38 cellular contexts compared by ENCODE assay signal in genomic region chr1:213538251-213538650, GRCh38.
"Had no signal": no experiment of that assay in that cellular context is flagged by ENCODE, and none has a peak within 500 bp of the region (broad histone marks: within the 10 kb centered on the region; RNA-seq: fewer than 3 reads in every experiment).

No MANE protein-coding gene starts in this region.

- H3K27ac ChIP-seq: adrenal gland, ascending aorta, body of pancreas, brain microvascular endothelial cell, breast epithelium, cardiac muscle cell had no signal

- H3K4me1 Mint-ChIP-seq: activated naive CD4-positive, alpha-beta T cell treated with anti-CD3 and anti-CD28 coated beads, Interleukin-2, amount 10 ng/mL, durations not matched to agents 7 days and 5 days; activated naive CD4-positive, alpha-beta T cell treated with anti-CD3 and anti-CD28 coated beads, Interleukin-2, amount 50 U/mL, for 24 hours; activated naive CD8-positive, alpha-beta T cell treated with anti-CD3 and anti-CD28 coated beads for 36 hours; activated naive CD8-positive, alpha-beta T cell treated with anti-CD3 and anti-CD28 coated beads, Interleukin-2, amount 10 ng/mL, durations not matched to agents 7 days and 5 days; activated naive CD8-positive, alpha-beta T cell treated with anti-CD3 and anti-CD28 coated beads, Interleukin-2, amount 50 U/mL, for 24 hours; activated T-helper 17 cell treated with anti-CD3 and anti-CD28 coated beads, Interleukin-2, amount 50 U/mL, for 72 hours; central memory CD8-positive, alpha-beta T cell had no signal

- FAIRE-seq: astrocyte, bronchial epithelial cell had no signal

- H3K4me3 ChIP-seq: adrenal gland, ascending aorta, body of pancreas, breast epithelium, cardiac muscle cell had no signal

- H3K4me3 Mint-ChIP-seq: activated naive CD4-positive, alpha-beta T cell treated with anti-CD3 and anti-CD28 coated beads for 36 hours; activated naive CD4-positive, alpha-beta T cell treated with anti-CD3 and anti-CD28 coated beads, Interleukin-2, amount 10 ng/mL, durations not matched to agents 7 days and 5 days; activated naive CD4-positive, alpha-beta T cell treated with anti-CD3 and anti-CD28 coated beads, Interleukin-2, amount 50 U/mL, for 24 hours; activated naive CD8-positive, alpha-beta T cell; activated naive CD8-positive, alpha-beta T cell treated with anti-CD3 and anti-CD28 coated beads for 36 hours; activated naive CD8-positive, alpha-beta T cell treated with anti-CD3 and anti-CD28 coated beads, Interleukin-2, amount 10 ng/mL, durations not matched to agents 7 days and 5 days; activated naive CD8-positive, alpha-beta T cell treated with anti-CD3 and anti-CD28 coated beads, Interleukin-2, amount 50 U/mL, for 24 hours; activated T-cell treated with anti-CD3 and anti-CD28 coated beads, Interleukin-2, amount 50 U/mL, for 24 hours; activated T-cell treated with anti-CD3 and anti-CD28 coated beads, Interleukin-2, amount 50 U/mL, for 4 hours; activated T-cell treated with anti-CD3 and anti-CD28 coated beads, Interleukin-2, amount 50 U/mL, for 72 hours; activated T-helper 1 cell treated with anti-CD3 and anti-CD28 coated beads, Interleukin-12 subunit alpha, Interleukin-12 subunit beta, Interleukin-2, Interleukin-4 antibody, amounts not matched to agents 30 ng/mL and 10 ng/mL and 1 ng/mL, durations not matched to agents 14 hours and 24 hours and 36 hours; activated T-helper 17 cell treated with anti-CD3 and anti-CD28 coated beads, Interleukin-2, amount 50 U/mL, for 72 hours; brain; central memory CD8-positive, alpha-beta T cell had no signal

- ATAC-seq: activated naive CD4-positive, alpha-beta T cell treated with anti-CD3 and anti-CD28 coated beads, Interleukin-2, amount 50 U/mL, for 72 hours; activated naive CD8-positive, alpha-beta T cell treated with anti-CD3 and anti-CD28 coated beads, Interleukin-2, amount 50 U/mL, for 24 hours; activated T-cell treated with anti-CD3 and anti-CD28 coated beads, Interleukin-2, amount 50 U/mL, for 4 hours; activated T-cell treated with anti-CD3 and anti-CD28 coated beads, Interleukin-2, amount 50 U/mL, for 72 hours; activated T-helper 17 cell treated with anti-CD3 and anti-CD28 coated beads, Interleukin-2, amount 50 U/mL, for 72 hours; body of pancreas had no signal

- H3K36me3 ChIP-seq: adrenal gland, ascending aorta, brain microvascular endothelial cell, breast epithelium, cardiac muscle cell had no signal

- H3K9me3 ChIP-seq: adrenal gland, body of pancreas, breast epithelium had no signal

- H3K27me3 ChIP-seq: adrenal gland, ascending aorta, body of pancreas, brain microvascular endothelial cell, breast epithelium, cardiac muscle cell had no signal

- H3K36me3 Mint-ChIP-seq: activated naive CD4-positive, alpha-beta T cell treated with anti-CD3 and anti-CD28 coated beads, Interleukin-2, amount 10 ng/mL, durations not matched to agents 7 days and 5 days; activated naive CD4-positive, alpha-beta T cell treated with anti-CD3 and anti-CD28 coated beads, Interleukin-2, amount 50 U/mL, for 24 hours; activated naive CD4-positive, alpha-beta T cell treated with anti-CD3 and anti-CD28 coated beads, Interleukin-2, amount 50 U/mL, for 72 hours; activated naive CD8-positive, alpha-beta T cell; activated naive CD8-positive, alpha-beta T cell treated with anti-CD3 and anti-CD28 coated beads for 36 hours; activated naive CD8-positive, alpha-beta T cell treated with anti-CD3 and anti-CD28 coated beads, Interleukin-2, amount 10 ng/mL, durations not matched to agents 7 days and 5 days; brain had no signal

- H3K27ac Mint-ChIP-seq: activated naive CD4-positive, alpha-beta T cell treated with anti-CD3 and anti-CD28 coated beads for 36 hours; activated naive CD4-positive, alpha-beta T cell treated with anti-CD3 and anti-CD28 coated beads, Interleukin-2, amount 10 ng/mL, durations not matched to agents 7 days and 5 days; activated naive CD4-positive, alpha-beta T cell treated with anti-CD3 and anti-CD28 coated beads, Interleukin-2, amount 50 U/mL, for 24 hours; activated naive CD4-positive, alpha-beta T cell treated with anti-CD3 and anti-CD28 coated beads, Interleukin-2, amount 50 U/mL, for 72 hours; activated naive CD8-positive, alpha-beta T cell; activated naive CD8-positive, alpha-beta T cell treated with anti-CD3 and anti-CD28 coated beads for 36 hours; activated naive CD8-positive, alpha-beta T cell treated with anti-CD3 and anti-CD28 coated beads, Interleukin-2, amount 10 ng/mL, durations not matched to agents 7 days and 5 days; activated naive CD8-positive, alpha-beta T cell treated with anti-CD3 and anti-CD28 coated beads, Interleukin-2, amount 50 U/mL, for 24 hours; activated T-cell treated with anti-CD3 and anti-CD28 coated beads, Interleukin-2, amount 50 U/mL, for 24 hours; activated T-cell treated with anti-CD3 and anti-CD28 coated beads, Interleukin-2, amount 50 U/mL, for 72 hours; activated T-helper 1 cell treated with anti-CD3 and anti-CD28 coated beads, Interleukin-12 subunit alpha, Interleukin-12 subunit beta, Interleukin-2, Interleukin-4 antibody, amounts not matched to agents 30 ng/mL and 10 ng/mL and 1 ng/mL, durations not matched to agents 14 hours and 24 hours and 36 hours; activated T-helper 17 cell treated with anti-CD3 and anti-CD28 coated beads, Interleukin-2, amount 50 U/mL, for 72 hours; activated T-helper 2 cell treated with anti-CD3 and anti-CD28 coated beads, Interferon-gamma antibody, Interleukin-2, Interleukin-4, amounts not matched to agents 10 μg/mL and 5 μg/mL and 100 μg/mL, durations not matched to agents 14 hours and 24 hours and 36 hours; brain had no signal

- H3K4me1 ChIP-seq: adrenal gland, ascending aorta, body of pancreas, breast epithelium had no signal

- H3K27me3 Mint-ChIP-seq: activated naive CD4-positive, alpha-beta T cell treated with anti-CD3 and anti-CD28 coated beads, Interleukin-2, amount 10 ng/mL, durations not matched to agents 7 days and 5 days; activated naive CD8-positive, alpha-beta T cell treated with anti-CD3 and anti-CD28 coated beads for 36 hours; activated naive CD8-positive, alpha-beta T cell treated with anti-CD3 and anti-CD28 coated beads, Interleukin-2, amount 10 ng/mL, durations not matched to agents 7 days and 5 days; central memory CD8-positive, alpha-beta T cell had no signal

- DNase-seq: activated effector memory CD4-positive, alpha-beta T cell treated with anti-CD3 and anti-CD28 coated beads, Interleukin-2, amount 50 U/mL, for 16 hours; activated effector memory CD4-positive, alpha-beta T cell treated with Interleukin-2 at 50 U/mL for 16 hours; activated gamma-delta T cell; activated gamma-delta T cell treated with Interleukin-2 at 50 U/mL for 16 hours; activated naive CD4-positive, alpha-beta T cell; activated naive CD4-positive, alpha-beta T cell treated with anti-CD3 and anti-CD28 coated beads for 36 hours; activated naive CD4-positive, alpha-beta T cell treated with anti-CD3 and anti-CD28 coated beads, Interleukin-2, amount 10 ng/mL, durations not matched to agents 7 days and 5 days; activated naive CD4-positive, alpha-beta T cell treated with anti-CD3 and anti-CD28 coated beads, Interleukin-2, amount 50 U/mL, for 16 hours; activated naive CD4-positive, alpha-beta T cell treated with Interleukin-2 at 50 U/mL for 16 hours; activated naive CD8-positive, alpha-beta T cell treated with anti-CD3 and anti-CD28 coated beads for 36 hours; activated naive CD8-positive, alpha-beta T cell treated with anti-CD3 and anti-CD28 coated beads, Interleukin-2, amount 10 ng/mL, durations not matched to agents 7 days and 5 days; activated naive CD8-positive, alpha-beta T cell treated with anti-CD3 and anti-CD28 coated beads, Interleukin-2, amount 50 U/mL, for 24 hours; activated T-cell treated with anti-CD3 and anti-CD28 coated beads, Interleukin-2, amount 50 U/mL, for 24 hours; activated T-cell treated with anti-CD3 and anti-CD28 coated beads, Interleukin-2, amount 50 U/mL, for 4 hours; activated T-cell treated with anti-CD3 and anti-CD28 coated beads, Interleukin-2, amount 50 U/mL, for 48 hours; activated T-cell treated with anti-CD3 and anti-CD28 coated beads, Interleukin-2, amount 50 U/mL, for 72 hours; adrenal gland; amniotic stem cell; amygdala; anterior cingulate cortex; aorta; body of pancreas; brain microvascular endothelial cell; central memory CD4-positive, alpha-beta T cell; cerebellar nuclear complex had no signal

- H3K9me3 Mint-ChIP-seq: activated naive CD4-positive, alpha-beta T cell treated with anti-CD3 and anti-CD28 coated beads for 36 hours; activated naive CD4-positive, alpha-beta T cell treated with anti-CD3 and anti-CD28 coated beads, Interleukin-2, amount 10 ng/mL, durations not matched to agents 7 days and 5 days; activated naive CD4-positive, alpha-beta T cell treated with anti-CD3 and anti-CD28 coated beads, Interleukin-2, amount 50 U/mL, for 24 hours; activated naive CD4-positive, alpha-beta T cell treated with anti-CD3 and anti-CD28 coated beads, Interleukin-2, amount 50 U/mL, for 72 hours; activated naive CD8-positive, alpha-beta T cell treated with anti-CD3 and anti-CD28 coated beads for 36 hours; activated naive CD8-positive, alpha-beta T cell treated with anti-CD3 and anti-CD28 coated beads, Interleukin-2, amount 10 ng/mL, durations not matched to agents 7 days and 5 days; activated naive CD8-positive, alpha-beta T cell treated with anti-CD3 and anti-CD28 coated beads, Interleukin-2, amount 50 U/mL, for 24 hours; activated T-cell treated with anti-CD3 and anti-CD28 coated beads, Interleukin-2, amount 50 U/mL, for 24 hours; activated T-cell treated with anti-CD3 and anti-CD28 coated beads, Interleukin-2, amount 50 U/mL, for 72 hours; activated T-helper 1 cell treated with anti-CD3 and anti-CD28 coated beads, Interleukin-12 subunit alpha, Interleukin-12 subunit beta, Interleukin-2, Interleukin-4 antibody, amounts not matched to agents 30 ng/mL and 10 ng/mL and 1 ng/mL, durations not matched to agents 14 hours and 24 hours and 36 hours; activated T-helper 17 cell treated with anti-CD3 and anti-CD28 coated beads, Interleukin-2, amount 50 U/mL, for 72 hours; activated T-helper 2 cell treated with anti-CD3 and anti-CD28 coated beads, Interferon-gamma antibody, Interleukin-2, Interleukin-4, amounts not matched to agents 10 μg/mL and 5 μg/mL and 100 μg/mL, durations not matched to agents 14 hours and 24 hours and 36 hours; brain; central memory CD8-positive, alpha-beta T cell had no signal
